ENCODE assay signal across 1 cellular context in genomic region chr7:33667261-33667660, GRCh38.
TF ChIP-seq lines count a peak whose summit lies in the region.

No MANE protein-coding gene starts in this region.

TF ChIP-seq in endothelial cell of umbilical vein, 7 proteins besides CTCF, POLR2A, EP300 and RAD21:
- no peak for TF ChIP-seq JUN (IDR thresholded peaks at IDR 0.05; ENCODE audit: borderline replicate concordance, insufficient read depth, insufficient read length, low read depth)
- peak; percentile 21 for TF ChIP-seq FOS (IDR thresholded peaks at IDR 0.05; ENCODE audit: borderline replicate concordance, insufficient read depth, low read length)
- no peak for TF ChIP-seq POLR2AphosphoS5 (IDR thresholded peaks at IDR 0.05; ENCODE audit: insufficient read depth, low read depth, low read length)
- TF ChIP-seq MAX (IDR thresholded peaks at IDR 0.05; ENCODE audit: insufficient read depth, insufficient read length) = no peak
- no peak for TF ChIP-seq MYC (IDR thresholded peaks at IDR 0.05; ENCODE audit: low read depth, low read length)
